ENCODE assay signal across 8 cellular contexts in genomic region chr2:25251032-25251460, GRCh38.
DNase-seq lines count a peak whose midpoint lies in the region; ATAC-seq and TF ChIP-seq lines count a peak whose summit lies in the region.

No MANE protein-coding gene starts in this region.

- H3K27me3 Mint-ChIP-seq in activated naive CD4-positive, alpha-beta T cell treated with anti-CD3 and anti-CD28 coated beads, Interleukin-2, amount 10 ng/mL, durations not matched to agents 7 days and 5 days: no peaks in the 10 kb centered on the region

- peaks cover 32% of the 10 kb centered on the region for H3K4me1 Mint-ChIP-seq in activated naive CD4-positive, alpha-beta T cell treated with anti-CD3 and anti-CD28 coated beads, Interleukin-2, amount 10 ng/mL, durations not matched to agents 7 days and 5 days

- no peaks in the 10 kb centered on the region for H3K9me3 Mint-ChIP-seq in activated naive CD4-positive, alpha-beta T cell treated with anti-CD3 and anti-CD28 coated beads, Interleukin-2, amount 10 ng/mL, durations not matched to agents 7 days and 5 days

- H3K27ac Mint-ChIP-seq in activated naive CD4-positive, alpha-beta T cell treated with anti-CD3 and anti-CD28 coated beads, Interleukin-2, amount 10 ng/mL, durations not matched to agents 7 days and 5 days: peak overlapping the region; percentile 81

- no peaks in the 10 kb centered on the region for H3K9me3 ChIP-seq in suprapubic skin

- 64% methylated on average over 12 of the region's 16 CpGs for WGBS in suprapubic skin

- peaks cover 1% of the 10 kb centered on the region for H3K36me3 ChIP-seq in kidney epithelial cell (ENCODE audit: control insufficient read depth, insufficient read depth, low read length)
- peaks cover 36% of the 10 kb centered on the region for H3K36me3 ChIP-seq in suprapubic skin

- TF ChIP-seq POLR2A in suprapubic skin (IDR thresholded peaks at IDR 0.05): no peak

- CTCF ChIA-PET in activated naive CD4-positive, alpha-beta T cell treated with anti-CD3 and anti-CD28 coated beads, Interleukin-2, amount 10 ng/mL, durations not matched to agents 7 days and 5 days (lab: Charles Lee): interaction anchor here (1.0 to 1.7 kb wide), 5 partner anchors 21 to 26 kb away, joined by 3 to 8 read pairs (median 3); no protein-coding TSS in a partner anchor

- peak overlapping the region; percentile 76 for H3K4me3 Mint-ChIP-seq in activated naive CD4-positive, alpha-beta T cell treated with anti-CD3 and anti-CD28 coated beads, Interleukin-2, amount 10 ng/mL, durations not matched to agents 7 days and 5 days

- peak; percentile 51 for DNase-seq in activated naive CD4-positive, alpha-beta T cell treated with anti-CD3 and anti-CD28 coated beads, Interleukin-2, amount 10 ng/mL, durations not matched to agents 7 days and 5 days
- DNase-seq in kidney epithelial cell (ENCODE audit: low read depth) (no peak), suprapubic skin (ENCODE audit: low spot score in 2 of 2) (no peak), NCI-H1417 treated with DMSO at 0.1 percent for 48 hours (lab: John Stamatoyannopoulos, UW) (no peak)

- H3K4me3 ChIP-seq in kidney epithelial cell (ENCODE audit: low read depth, low read length): peak overlapping the region; percentile 54
- peak overlapping the region; percentile 67 for H3K4me3 ChIP-seq in suprapubic skin

- H3K4me1 ChIP-seq in suprapubic skin: peaks cover 21% of the 10 kb centered on the region

- H3K27ac ChIP-seq in 22Rv1 (peak overlapping the region; percentile 69; the same call in 1 of the 2 replicates), suprapubic skin (peak overlapping the region; percentile 68)

- ATAC-seq in GM21723 (IDR thresholded peaks at IDR 0.05; ENCODE audit: unreplicated experiment) (peak; percentile 7), HG02970 (IDR thresholded peaks at IDR 0.05; ENCODE audit: low FRiP score, unreplicated experiment) (no peak), HG03565 (IDR thresholded peaks at IDR 0.05; ENCODE audit: unreplicated experiment) (no peak)

- no peak for TF ChIP-seq EP300 in suprapubic skin (IDR thresholded peaks at IDR 0.05)

- H3K27me3 ChIP-seq in kidney epithelial cell (ENCODE audit: control insufficient read depth, insufficient read depth, low read length) (no peaks in the 10 kb centered on the region), suprapubic skin (no peaks in the 10 kb centered on the region)

- TF ChIP-seq CTCF in 22Rv1 (IDR thresholded peaks at IDR 0.05) (no peak), kidney epithelial cell (IDR thresholded peaks at IDR 0.05; ENCODE audit: insufficient read depth, low read length, poor library complexity, severe bottlenecking) (no peak), suprapubic skin (IDR thresholded peaks at IDR 0.05) (no peak)

- H3K36me3 Mint-ChIP-seq in activated naive CD4-positive, alpha-beta T cell treated with anti-CD3 and anti-CD28 coated beads, Interleukin-2, amount 10 ng/mL, durations not matched to agents 7 days and 5 days: peaks cover 50% of the 10 kb centered on the region
